ENCODE assay signal across 23 cellular contexts in the genomic region with DNA sequence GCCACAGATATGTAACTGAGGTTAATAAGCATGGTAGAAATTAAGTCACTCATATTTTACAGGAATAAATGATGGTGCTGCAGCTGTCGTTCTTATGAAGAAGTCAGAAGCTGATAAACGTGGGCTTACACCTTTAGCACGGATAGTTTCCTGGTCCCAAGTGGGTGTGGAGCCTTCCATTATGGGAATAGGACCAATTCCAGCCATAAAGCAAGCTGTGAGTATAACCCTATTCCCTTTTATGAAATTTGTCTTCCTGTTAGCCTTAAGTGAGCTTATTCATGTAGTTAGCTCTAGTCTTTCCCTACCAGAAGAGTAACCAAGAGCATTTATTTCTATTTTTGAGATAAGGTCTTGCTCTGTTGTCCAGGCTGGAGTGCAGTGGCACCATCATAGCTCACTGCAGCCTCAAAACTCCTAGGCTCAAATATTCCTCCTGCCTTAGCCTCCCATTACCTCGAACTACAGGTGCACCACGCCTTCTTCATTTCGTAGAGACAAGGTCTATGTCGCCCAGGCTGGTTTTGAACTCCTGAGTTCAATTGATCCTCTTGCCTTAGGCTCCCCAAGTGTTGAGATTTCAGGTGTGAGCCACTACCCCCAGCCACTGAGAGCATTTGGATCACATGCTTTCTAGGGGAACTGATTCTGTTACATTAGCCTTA. TPM values are rescaled to one million over a fixed set of nuclear protein-coding genes. Genes with fewer than 3 reads are reported as not detected.
DNase-seq lines count a peak whose midpoint lies in the region; TF ChIP-seq lines count a peak whose summit lies in the region.
"Had no signal": no experiment of that assay in that cellular context is flagged by ENCODE, and none has a peak within 500 bp of the region (broad histone marks: within the 10 kb centered on the region; RNA-seq: fewer than 3 reads in every experiment).

No MANE protein-coding gene starts in this region.

- 27 to 63% methylated on average over 4 to 7 of the region's 7 CpGs for WGBS in transverse colon (ENCODE audit: low coverage in 1 of 2), 2 donors
- 82 to 91% (median 85%) methylated on average over 7 of the region's 7 CpGs for WGBS in spleen, 5 donors

- DNase-seq in activated naive CD4-positive, alpha-beta T cell treated with anti-CD3 and anti-CD28 coated beads, Interleukin-2, amount 50 U/mL, for 16 hours: no peak
- DNase-seq in SK-N-MC (ENCODE audit: low read depth, low spot score) (no peak), endothelial cell (ENCODE audit: low spot score) (no peak), transverse colon (peak; percentile 56), Ammon's horn (ENCODE audit: low spot score) (no peak), DMS153 (lab: John Stamatoyannopoulos, UW) (no peak), spleen (no peak)
- DNase-seq: activated CD4-positive, CD25-positive, alpha-beta regulatory T cell treated with anti-CD3 and anti-CD28 coated beads, Interleukin-2, amount 50 U/mL, for 72 hours; brain microvascular endothelial cell; CD8-positive, alpha-beta T cell; dermis blood vessel endothelial cell; foreskin fibroblast; hypothalamus; NCI-H1092; NCI-H510A; small intestine; stimulated activated CD4-positive, alpha-beta T cell treated with anti-CD3 and anti-CD28 coated beads, Interleukin-4, amount 100 ng/mL, for 1 hour; substantia nigra had no signal

- no peaks in the 10 kb centered on the region for H3K9me3 Mint-ChIP-seq in activated naive CD4-positive, alpha-beta T cell treated with anti-CD3 and anti-CD28 coated beads, Interleukin-2, amount 50 U/mL, for 24 hours
- H3K9me3 Mint-ChIP-seq in endothelial cell (ENCODE audit: unreplicated experiment): no peaks in the 10 kb centered on the region
- H3K9me3 Mint-ChIP-seq: activated naive CD4-positive, alpha-beta T cell treated with anti-CD3 and anti-CD28 coated beads, Interleukin-2, amount 50 U/mL, for 72 hours; CD8-positive, alpha-beta T cell; neural crest cell had no signal

- H3K4me3 ChIP-seq in SK-N-MC (no peak overlapping the region), transverse colon (no peak overlapping the region), spleen (no peak overlapping the region)
- H3K4me3 ChIP-seq: prostate gland had no signal

- TF ChIP-seq CTCF in endothelial cell (IDR thresholded peaks at IDR 0.05; ENCODE audit: unreplicated experiment) (no peak), transverse colon (IDR thresholded peaks at IDR 0.05) (no peak), spleen (IDR thresholded peaks at IDR 0.05 in 8 of 11, conservative IDR thresholded peaks at IDR 0.05 in 3 of 11) (no peak)

- peaks cover 0 to 30% (median 13%) of the 10 kb centered on the region in 4 donors for H3K4me1 ChIP-seq in transverse colon
- H3K4me1 ChIP-seq in spleen: peaks cover 0 to 2% (median 0%) of the 10 kb centered on the region in 6 donors
- H3K4me1 ChIP-seq: prostate gland had no signal

- peaks cover 13% of the 10 kb centered on the region for H3K36me3 Mint-ChIP-seq in activated naive CD4-positive, alpha-beta T cell treated with anti-CD3 and anti-CD28 coated beads, Interleukin-2, amount 50 U/mL, for 24 hours
- peaks cover 54% of the 10 kb centered on the region for H3K36me3 Mint-ChIP-seq in endothelial cell (ENCODE audit: low read depth, unreplicated experiment)

- H3K4me1 Mint-ChIP-seq in activated naive CD4-positive, alpha-beta T cell treated with anti-CD3 and anti-CD28 coated beads, Interleukin-2, amount 50 U/mL, for 24 hours: peaks cover 8% of the 10 kb centered on the region
- no peaks in the 10 kb centered on the region for H3K4me1 Mint-ChIP-seq in endothelial cell (ENCODE audit: unreplicated experiment)

- no peak overlapping the region for H3K9ac ChIP-seq in SK-N-MC (ENCODE audit: insufficient read length)

- no peaks in the 10 kb centered on the region for H3K9me3 ChIP-seq in SK-N-MC (ENCODE audit: low read depth, low read length)
- no peaks in the 10 kb centered on the region for H3K9me3 ChIP-seq in transverse colon
- H3K9me3 ChIP-seq in spleen: peaks cover 0 to 2% (median 0%) of the 10 kb centered on the region in 8 donors
- H3K9me3 ChIP-seq: prostate gland had no signal

- peak overlapping the region; percentile 65 for H3K27ac Mint-ChIP-seq in activated naive CD4-positive, alpha-beta T cell treated with anti-CD3 and anti-CD28 coated beads, Interleukin-2, amount 50 U/mL, for 24 hours
- H3K27ac Mint-ChIP-seq in endothelial cell (ENCODE audit: unreplicated experiment): peak overlapping the region; percentile 14

- H3K27me3 ChIP-seq in transverse colon (no peaks in the 10 kb centered on the region), spleen (replicated peaks in 1 of 7) (no peaks in the 10 kb centered on the region)
- H3K27me3 ChIP-seq: brain microvascular endothelial cell had no signal

- peak overlapping the region; percentile 38; the same call in 1 of the 2 replicates for H3K27ac ChIP-seq in SK-N-MC
- H3K27ac ChIP-seq in transverse colon: peak overlapping the region; percentile 68 to 81 (median 76)
- no peak overlapping the region for H3K27ac ChIP-seq in spleen
- H3K27ac ChIP-seq: brain microvascular endothelial cell, prostate gland had no signal

- in situ Hi-C loops in transverse colon (cut with MboI; ENCODE audit: low pct_ligation_motif_present in 1 of 4, low pct_unique_long_range_greater_than_20kb in 1 of 4, low sequenced_read_pairs in 3 of 4): loop anchor here in 2 of 4 donors (25.0 kb wide), 1 partner anchor 90 kb away; the partner anchor contains the start of gene SOD2 (in 2 of the 2)

- H3K27me3 Mint-ChIP-seq in activated naive CD4-positive, alpha-beta T cell treated with anti-CD3 and anti-CD28 coated beads, Interleukin-2, amount 50 U/mL, for 24 hours: no peaks in the 10 kb centered on the region
- H3K27me3 Mint-ChIP-seq in endothelial cell (ENCODE audit: unreplicated experiment): peaks cover 2% of the 10 kb centered on the region

- no peak for TF ChIP-seq EP300 in transverse colon (IDR thresholded peaks at IDR 0.05; ENCODE audit: low read depth)

- intact Hi-C loops in transverse colon (cut with DNase I; ENCODE audit: low total_unique reads): no loop called here
- intact Hi-C loops in spleen (cut with DNase I; ENCODE audit: low total_unique reads): no loop called here

- H3K36me3 ChIP-seq in SK-N-MC (ENCODE audit: insufficient read depth, low read length) (peaks cover 100% of the 10 kb centered on the region), transverse colon (peaks cover 0 to 39% (median 17%) of the 10 kb centered on the region in 4 donors), spleen (peaks cover 0 to 93% (median 61%) of the 10 kb centered on the region in 6 donors)
- H3K36me3 ChIP-seq: prostate gland had no signal

- H3K4me3 Mint-ChIP-seq in activated naive CD4-positive, alpha-beta T cell treated with anti-CD3 and anti-CD28 coated beads, Interleukin-2, amount 50 U/mL, for 24 hours: no peak overlapping the region
- H3K4me3 Mint-ChIP-seq in endothelial cell (ENCODE audit: unreplicated experiment): no peak overlapping the region
- H3K4me3 Mint-ChIP-seq: CD8-positive, alpha-beta T cell; neural crest cell had no signal

- TF ChIP-seq POLR2A in transverse colon (IDR thresholded peaks at IDR 0.05): peak; percentile 13
- TF ChIP-seq POLR2A in spleen (IDR thresholded peaks at IDR 0.05): no peak

RNA-seq across cellular contexts. Expression of gene TCP1, which starts 12.0 kb away (rescaled TPM):
- 213 TPM for total RNA-seq in endothelial cell (ENCODE audit: unreplicated experiment)
- total RNA-seq in transverse colon: 100 to 1,000 TPM in 2 of 4 donors, 10 to 100 TPM in 2; 43.8 to 170 (median 112) TPM
- total RNA-seq in spleen: 100 to 1,000 TPM in 6 of 7 donors, 10 to 100 TPM in 1; 94.1 to 136 (median 119) TPM
- 10 to 100 TPM; 74.3 to 78.9 (median 76.3) TPM for polyA plus RNA-seq in spleen

RNA-seq across cellular contexts. Expression of gene MRPL18, which starts 12.9 kb away (rescaled TPM):
- total RNA-seq in endothelial cell (ENCODE audit: unreplicated experiment) (31.0 TPM), transverse colon (10 to 100 TPM; 15.3 to 68.1 (median 40.6) TPM), spleen (10 to 100 TPM; 29.6 to 58.2 (median 42.1) TPM)
- 10 to 100 TPM; 55.4 to 76.7 (median 66.2) TPM for polyA plus RNA-seq in spleen

RNA-seq across cellular contexts. Expression of gene ACAT2, which starts 15.5 kb away (rescaled TPM):
- total RNA-seq in endothelial cell (ENCODE audit: unreplicated experiment) (119 TPM), transverse colon (10 to 100 TPM in 3 of 4 donors, 1 to 10 TPM in 1; 8.2 to 19.8 (median 13.8) TPM), spleen (10 to 100 TPM in 4 of 7 donors, 1 to 10 TPM in 3; 6.0 to 17.4 (median 13.6) TPM)
- polyA plus RNA-seq in spleen: 10 to 100 TPM; 12.7 to 14.9 (median 14.5) TPM

RNA-seq across cellular contexts. Expression of gene PNLDC1, which starts 22.7 kb away (rescaled TPM):
- total RNA-seq in endothelial cell (ENCODE audit: unreplicated experiment) (not detected), transverse colon (1 to 10 TPM in 1 of 4 donors, not detected in 3; 1.5 TPM), spleen (under 1 TPM in 1 of 7 donors, not detected in 6; 0.44 TPM)
- polyA plus RNA-seq in spleen: 1 to 10 TPM in 1 of 3 donors, under 1 TPM in 2; 0.11 to 1.2 (median 0.20) TPM
- total RNA-seq: CD8-positive, alpha-beta T cell; dermis blood vessel endothelial cell; HT-29 had no signal

RNA-seq across cellular contexts. Expression of gene WTAP, which starts 50.1 kb away (rescaled TPM):
- 95.4 TPM for total RNA-seq in endothelial cell (ENCODE audit: unreplicated experiment)
- total RNA-seq in transverse colon: 100 to 1,000 TPM in 2 of 4 donors, 10 to 100 TPM in 2; 32.6 to 119 (median 88.1) TPM
- total RNA-seq in spleen: 100 to 1,000 TPM in 6 of 7 donors, 10 to 100 TPM in 1; 97.9 to 121 (median 115) TPM
- polyA plus RNA-seq in spleen: 100 to 1,000 TPM in 1 of 3 donors, 10 to 100 TPM in 2; 71.6 to 149 (median 78.6) TPM

Comparison
In these comparisons a context has a peak if more than half of its experiments do, and no peak if none do; other contexts are left out.
1. H3K27ac ChIP-seq: peak in SK-N-MC (single experiment) and transverse colon (4 of 4); none in spleen (0 of 8).